11 cellular contexts compared by ENCODE assay signal in genomic region chr4:180665481-180665880, GRCh38.
A peak's percentile ranks its signal among the peaks of the same experiment; 100 is the strongest.
DNase-seq lines count a peak whose midpoint lies in the region; ATAC-seq lines count a peak whose summit lies in the region.
"Had no signal": no experiment of that assay in that cellular context is flagged by ENCODE, and none has a peak within 500 bp of the region (broad histone marks: within the 10 kb centered on the region; RNA-seq: fewer than 3 reads in every experiment).

No MANE protein-coding gene starts in this region.

- DNase-seq in DMS153 treated with DMSO at 0.1 percent for 48 hours (lab: John Stamatoyannopoulos, UW; ENCODE audit: unreplicated experiment) (peak; percentile 13), NCI-H146 treated with DMSO at 0.1 percent for 48 hours (lab: John Stamatoyannopoulos, UW; ENCODE audit: unreplicated experiment) (peak; percentile 67), OCI-M1 (lab: John Stamatoyannopoulos, UW) (peak; percentile 60), fibroblast of peridontal ligament (ENCODE audit: extremely low read depth) (peak; percentile 13), activated T-cell treated with anti-CD3 and anti-CD28 coated beads for 4 hours (no peak), DMS 273 (lab: John Stamatoyannopoulos, UW; ENCODE audit: unreplicated experiment) (no peak)
- DNase-seq in NK-92 treated with Interleukin-12 subunit alpha and Interleukin-12 subunit beta, amount 100 ng/mL, for 24 hours (lab: John Stamatoyannopoulos, UW): no peak
- DNase-seq: DMS 273 treated with DMSO at 0.1 percent for 48 hours, esophagus squamous epithelium, lower lobe of right lung had no signal

- no peak for ATAC-seq in GM18858 (IDR thresholded peaks at IDR 0.05; ENCODE audit: unreplicated experiment)

Comparison
In these comparisons a context has a peak if more than half of its experiments do, and no peak if none do; other contexts are left out.
1. DNase-seq: peak in DMS153 treated with DMSO at 0.1 percent for 48 hours (single experiment), NCI-H146 treated with DMSO at 0.1 percent for 48 hours (single experiment), OCI-M1 (single experiment) and fibroblast of peridontal ligament (single experiment); none in NK-92 treated with Interleukin-12 subunit alpha and Interleukin-12 subunit beta, amount 100 ng/mL, for 24 hours (single experiment), activated T-cell treated with anti-CD3 and anti-CD28 coated beads for 4 hours (single experiment) and DMS 273 (single experiment).